Comparison of ENCODE assay signal across 7 cellular contexts in the genomic region with DNA sequence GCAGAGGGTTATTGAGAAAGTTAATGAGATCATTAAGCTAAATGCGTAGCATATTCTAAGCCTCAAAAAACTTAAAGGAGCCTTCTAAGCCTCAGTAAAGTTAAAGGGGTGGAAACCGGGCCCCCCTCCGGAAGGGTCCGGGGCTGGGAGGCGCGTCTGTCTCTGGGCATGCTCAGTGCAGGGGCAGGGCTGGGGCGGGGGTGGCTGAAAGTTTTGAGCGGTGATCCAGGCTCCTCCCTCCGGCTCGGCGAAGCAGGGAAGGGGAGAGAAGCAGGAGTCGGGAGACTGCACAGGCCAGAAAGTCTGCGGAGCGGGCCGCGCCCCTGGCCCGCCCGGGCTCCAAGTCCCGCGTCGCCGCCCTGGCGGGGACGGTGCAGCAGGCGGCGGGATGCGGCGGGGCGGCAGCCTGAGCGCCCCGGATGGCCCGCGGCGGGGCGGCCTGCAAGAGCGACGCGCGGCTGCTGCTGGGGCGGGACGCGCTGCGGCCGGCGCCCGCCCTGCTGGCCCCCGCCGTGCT. TPM values are rescaled to one million over a fixed set of nuclear protein-coding genes. Genes with fewer than 3 reads are reported as not detected.
DNase-seq lines count a peak whose midpoint lies in the region; FAIRE-seq and TF ChIP-seq lines count a peak whose summit lies in the region.

EVC (plus strand) TSS at position 240 of the 517 bp plus-strand sequence; CDS start at position 420, 180 bp downstream.

- WGBS in transverse colon (ENCODE audit: low coverage in 1 of 2), 2 donors, result 0 to 12% methylated on average over 2 to 18 of the region's 48 CpGs

- peak; percentile 31; the same call in 1 of the 2 replicates for TF ChIP-seq POLR2A in GM12892 (IDR thresholded peaks at IDR 0.05; ENCODE audit: low read depth, low read length)
- TF ChIP-seq POLR2A in transverse colon (IDR thresholded peaks at IDR 0.05), result no peak

- H3K9ac ChIP-seq in fibroblast of lung (ENCODE audit: insufficient read depth, low read length) (peak within 1 kb of the TSS; percentile 69), mucosa of rectum (ENCODE audit: low read depth in 1 of 2, low read length in 2 of 2) (no peak within 1 kb of the TSS)

- H3K27me3 Mint-ChIP-seq in activated CD4-positive, alpha-beta memory T cell treated with anti-CD3 and anti-CD28 coated beads, Interleukin-2, amount 10 ng/mL, durations not matched to agents 7 days and 5 days, result peaks cover 39% of the 10 kb centered on the region

- H3K9me3 Mint-ChIP-seq in activated CD4-positive, alpha-beta memory T cell treated with anti-CD3 and anti-CD28 coated beads, Interleukin-2, amount 10 ng/mL, durations not matched to agents 7 days and 5 days, result peaks cover 5% of the 10 kb centered on the region

- peaks cover 2% of the 10 kb centered on the region for H3K36me3 ChIP-seq in fibroblast of lung (ENCODE audit: control insufficient read depth, insufficient read depth, low read length)
- no peaks in the 10 kb centered on the region for H3K36me3 ChIP-seq in mucosa of rectum (ENCODE audit: control insufficient read depth in 2 of 2, insufficient read depth in 2 of 2, low read length in 2 of 2)
- H3K36me3 ChIP-seq in transverse colon, result no peaks in the 10 kb centered on the region

- H4K20me1 ChIP-seq in fibroblast of lung (ENCODE audit: control insufficient read depth, extremely low read depth, insufficient read depth, low read length), result no peaks in the 10 kb centered on the region

- peak; percentile 14 for FAIRE-seq in GM12892 (lab: Jason Lieb, UNC)

- intact Hi-C loops in transverse colon (cut with DNase I; ENCODE audit: low total_unique reads), result no loop called here

- H3K36me3 Mint-ChIP-seq in activated CD4-positive, alpha-beta memory T cell treated with anti-CD3 and anti-CD28 coated beads, Interleukin-2, amount 10 ng/mL, durations not matched to agents 7 days and 5 days (ENCODE audit: low read depth), result peaks cover 8% of the 10 kb centered on the region

- no peaks in the 10 kb centered on the region for H3K9me3 ChIP-seq in fibroblast of lung (ENCODE audit: control insufficient read depth, insufficient read depth, low read depth, low read length)
- H3K9me3 ChIP-seq in mucosa of rectum (ENCODE audit: control insufficient read depth in 2 of 2, low read length in 2 of 2), result peaks cover 0 to 2% of the 10 kb centered on the region in 2 donors
- H3K9me3 ChIP-seq in transverse colon, result no peaks in the 10 kb centered on the region

- CTCF ChIA-PET in activated CD4-positive, alpha-beta memory T cell treated with anti-CD3 and anti-CD28 coated beads, Interleukin-2, amount 10 ng/mL, durations not matched to agents 7 days and 5 days (lab: Charles Lee), result no interaction called here

- peaks cover 42% of the 10 kb centered on the region for H3K79me2 ChIP-seq in fibroblast of lung (ENCODE audit: control insufficient read depth, insufficient read depth, low read length)

- H3K4me1 Mint-ChIP-seq in activated CD4-positive, alpha-beta memory T cell treated with anti-CD3 and anti-CD28 coated beads, Interleukin-2, amount 10 ng/mL, durations not matched to agents 7 days and 5 days, result peaks cover 22% of the 10 kb centered on the region

- H2AFZ ChIP-seq in fibroblast of lung (ENCODE audit: low read length), result peak within 1 kb of the TSS; percentile 90

- H3K4me3 ChIP-seq in fibroblast of lung (replicated peaks in 1 of 4; ENCODE audit: control extremely low read depth in 1 of 4, insufficient read depth in 1 of 4, low read depth in 3 of 4, low read length in 4 of 4) (peak within 1 kb of the TSS; percentile 41 to 76 (median 66)), mucosa of rectum (ENCODE audit: low read length in 2 of 2) (peak within 1 kb of the TSS; percentile 48 to 57), transverse colon (peak within 1 kb of the TSS; percentile 40 to 55 (median 46))

- DNase-seq in GM12892 (ENCODE audit: insufficient read length) (no peak), Kasumi-1 (lab: John Stamatoyannopoulos, UW) (peak; percentile 72 to 77), fibroblast of lung (ENCODE audit: low read depth in 2 of 2) (peak; percentile 81), transverse colon (peak; percentile 63), NCI-H2107 treated with DMSO at 0.1 percent for 48 hours (lab: John Stamatoyannopoulos, UW; ENCODE audit: unreplicated experiment) (no peak)
- peak; percentile 43 for DNase-seq in activated CD4-positive, alpha-beta memory T cell treated with anti-CD3 and anti-CD28 coated beads, Interleukin-2, amount 10 ng/mL, durations not matched to agents 7 days and 5 days

- POLR2A ChIA-PET in activated CD4-positive, alpha-beta memory T cell treated with anti-CD3 and anti-CD28 coated beads, Interleukin-2, amount 10 ng/mL, durations not matched to agents 7 days and 5 days (lab: Charles Lee), result no interaction called here

- peak within 1 kb of the TSS; percentile 90 for H3K4me2 ChIP-seq in fibroblast of lung (ENCODE audit: extremely low read depth, insufficient read depth, low read length)

- TF ChIP-seq CTCF in fibroblast of lung (conservative IDR thresholded peaks at IDR 0.05 in 1 of 2, IDR thresholded peaks at IDR 0.05 in 1 of 2; ENCODE audit: low read depth in 1 of 2, low read length in 2 of 2) (no peak), transverse colon (IDR thresholded peaks at IDR 0.05) (peak in 1 of 5 experiments; percentile 12)

- peak within 1 kb of the TSS; percentile 71 for H3K4me3 Mint-ChIP-seq in activated CD4-positive, alpha-beta memory T cell treated with anti-CD3 and anti-CD28 coated beads, Interleukin-2, amount 10 ng/mL, durations not matched to agents 7 days and 5 days

- no peak for TF ChIP-seq EP300 in transverse colon (IDR thresholded peaks at IDR 0.05; ENCODE audit: low read depth)

- no peaks in the 10 kb centered on the region for H3K27me3 ChIP-seq in fibroblast of lung (ENCODE audit: control insufficient read depth, insufficient read depth, low read length)
- peaks cover 3 to 7% of the 10 kb centered on the region in 2 donors for H3K27me3 ChIP-seq in mucosa of rectum (ENCODE audit: control insufficient read depth in 2 of 2, insufficient read depth in 2 of 2, low read length in 2 of 2)
- peaks cover 48% of the 10 kb centered on the region for H3K27me3 ChIP-seq in transverse colon

- H3K27ac ChIP-seq in fibroblast of lung (ENCODE audit: insufficient read depth, low read length) (peak within 1 kb of the TSS; percentile 74), mucosa of rectum (ENCODE audit: low read depth in 2 of 2, low read length in 2 of 2) (peak within 1 kb of the TSS; percentile 38 to 56), transverse colon (peak within 1 kb of the TSS; percentile 69 to 88 (median 76))

- H3K27ac Mint-ChIP-seq in activated CD4-positive, alpha-beta memory T cell treated with anti-CD3 and anti-CD28 coated beads, Interleukin-2, amount 10 ng/mL, durations not matched to agents 7 days and 5 days, result peak within 1 kb of the TSS; percentile 46

- in situ Hi-C loops in transverse colon (cut with MboI; ENCODE audit: low pct_ligation_motif_present in 1 of 4, low pct_unique_long_range_greater_than_20kb in 1 of 4, low sequenced_read_pairs in 3 of 4), result no loop called here

- H3K4me1 ChIP-seq in fibroblast of lung (ENCODE audit: control insufficient read depth, extremely low read depth, insufficient read depth, low read length) (peaks cover 12% of the 10 kb centered on the region), mucosa of rectum (ENCODE audit: control insufficient read depth in 2 of 2, insufficient read depth in 2 of 2, low read length in 2 of 2) (peaks cover 0 to 2% of the 10 kb centered on the region in 2 donors), transverse colon (peaks cover 4 to 24% (median 12%) of the 10 kb centered on the region in 4 donors)

RNA-seq across cellular contexts. Expression of gene EVC, which starts in this region (rescaled TPM):
- polyA plus RNA-seq in GM12892 (2012; ENCODE audit: missing spikeins), result 5.2 TPM
- total RNA-seq in activated CD4-positive, alpha-beta memory T cell treated with anti-CD3 and anti-CD28 coated beads, Interleukin-2, amount 10 ng/mL, durations not matched to agents 7 days and 5 days, result 1 to 10 TPM; 3.2 to 4.7 TPM
- total RNA-seq in fibroblast of lung (24.4 and 39.0 TPM in 2 replicates), transverse colon (10 to 100 TPM in 3 of 4 donors, 1 to 10 TPM in 1; 6.0 to 45.8 (median 12.0) TPM)
- 4.9 and 6.1 TPM in 2 replicates for polyA plus RNA-seq in fibroblast of lung
- polyA plus RNA-seq in fibroblast of lung (2012), result 10.2 and 13.0 TPM in 2 replicates
- 21.1 and 22.1 TPM in 2 replicates for polyA minus RNA-seq in fibroblast of lung (ENCODE audit: low replicate concordance)

Comparison
In these comparisons a context has a peak if more than half of its experiments do, and no peak if none do; other contexts are left out.
1. DNase-seq: peak in Kasumi-1 (2 of 2), activated CD4-positive, alpha-beta memory T cell treated with anti-CD3 and anti-CD28 coated beads, Interleukin-2, amount 10 ng/mL, durations not matched to agents 7 days and 5 days (single experiment), fibroblast of lung (2 of 2) and transverse colon (single experiment); none in GM12892 (single experiment) and NCI-H2107 treated with DMSO at 0.1 percent for 48 hours (single experiment).
2. Peak in every context shown above with its lines, with median percentiles within 50 percentile points of each other: H3K27ac ChIP-seq and H3K4me3 ChIP-seq.